2 cellular contexts compared by ENCODE assay signal in genomic region chr6:3719462-3720308, GRCh38.
TF ChIP-seq lines count a peak whose summit lies in the region.

No MANE protein-coding gene starts in this region.

TF ChIP-seq in SK-N-SH treated with all-trans-retinoic acid at 6 μM for 48 hours, 23 proteins besides CTCF, POLR2A, EP300 and RAD21 (continued from another document):
- TF ChIP-seq PATZ1 (CRISPR knock-in tag; IDR thresholded peaks at IDR 0.05; ENCODE audit: borderline replicate concordance) (no peak), PPARA (CRISPR knock-in tag; IDR thresholded peaks at IDR 0.05; ENCODE audit: borderline replicate concordance) (no peak), ZNF8 (CRISPR knock-in tag; IDR thresholded peaks at IDR 0.05) (no peak), ZFP3 (CRISPR knock-in tag; IDR thresholded peaks at IDR 0.05) (no peak), CSDC2 (CRISPR knock-in tag; IDR thresholded peaks at IDR 0.05) (no peak), ZFP30 (CRISPR knock-in tag; IDR thresholded peaks at IDR 0.05) (no peak), CREB5 (CRISPR knock-in tag; IDR thresholded peaks at IDR 0.05; ENCODE audit: low read depth) (no peak), TSHZ2 (CRISPR knock-in tag; IDR thresholded peaks at IDR 0.05) (no peak)

TF ChIP-seq in SK-N-SH, 30 proteins besides CTCF, POLR2A, EP300 and RAD21 (continued from another document):
- no peak for TF ChIP-seq ZBTB33 (IDR thresholded peaks at IDR 0.05; ENCODE audit: borderline replicate concordance, low read depth)
